Comparison of ENCODE assay signal across 5 cellular contexts in the genomic region with DNA sequence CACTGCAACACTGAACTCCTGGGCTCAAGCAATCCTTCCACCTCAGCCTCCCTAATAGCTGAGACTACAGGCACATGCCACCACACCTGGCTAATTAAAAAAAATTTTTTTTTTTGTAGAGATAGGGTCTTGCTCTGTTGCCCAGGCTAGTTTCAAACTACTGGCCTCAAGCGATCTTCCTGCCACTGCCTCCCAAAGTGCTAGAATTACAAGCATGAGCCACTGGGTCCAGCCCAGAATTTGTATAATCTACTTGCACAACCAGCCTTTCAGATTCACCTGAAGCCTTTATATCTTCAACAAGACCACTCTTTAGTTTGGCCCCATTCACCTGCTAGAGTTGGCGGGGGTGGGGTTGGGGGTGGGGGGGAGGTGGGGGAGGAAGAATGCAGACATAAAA.
"Had no signal": no experiment of that assay in that cellular context is flagged by ENCODE, and none has a peak within 500 bp of the region (broad histone marks: within the 10 kb centered on the region; RNA-seq: fewer than 3 reads in every experiment).

No MANE protein-coding gene starts in this region.

- H3K27ac Mint-ChIP-seq: IgD-negative memory B cell had no signal

- H3K4me3 ChIP-seq: K562 had no signal

- DNase-seq: IMR-90 had no signal

- ATAC-seq: HepG2, K562 had no signal

- H3K27ac ChIP-seq: HL-60 had no signal

- H3K36me3 Mint-ChIP-seq: IgD-negative memory B cell had no signal
